In genomic region chr6:37489697-37490336, GRCh38 we compare ENCODE assay signal across 1 cellular context.
A peak's percentile ranks its signal among the peaks of the same experiment; 100 is the strongest.
TF ChIP-seq lines count a peak whose summit lies in the region.

No MANE protein-coding gene starts in this region.

TF ChIP-seq in HepG2, 621 proteins besides CTCF, POLR2A, EP300 and RAD21 (continues in another document):
- TF ChIP-seq MATR3 (CRISPR knock-in tag; IDR thresholded peaks at IDR 0.05) (no peak), MAFG (CRISPR knock-in tag; IDR thresholded peaks at IDR 0.05) (no peak), TOPORS (CRISPR knock-in tag; IDR thresholded peaks at IDR 0.05) (no peak), TRIM22 (IDR thresholded peaks at IDR 0.05) (no peak), MBNL3 (CRISPR knock-in tag; conservative IDR thresholded peaks at IDR 0.05) (no peak), ARNT2 (CRISPR knock-in tag; IDR thresholded peaks at IDR 0.05; ENCODE audit: low read depth) (no peak), NRL (CRISPR knock-in tag; IDR thresholded peaks at IDR 0.05; ENCODE audit: borderline replicate concordance) (no peak), ZNF646 (CRISPR knock-in tag; IDR thresholded peaks at IDR 0.05) (no peak), ZNF747 (CRISPR knock-in tag; IDR thresholded peaks at IDR 0.05; ENCODE audit: borderline replicate concordance) (no peak), SMC3 (IDR thresholded peaks at IDR 0.05; ENCODE audit: low read length) (peak; percentile 47; the same call in 1 of the 2 replicates), HNRNPUL1 (IDR thresholded peaks at IDR 0.05; ENCODE audit: low read depth, low read length) (no peak), TGIF2 (CRISPR knock-in tag; IDR thresholded peaks at IDR 0.05) (no peak), ZNF337 (CRISPR knock-in tag; IDR thresholded peaks at IDR 0.05; ENCODE audit: borderline replicate concordance, low read depth) (no peak), SMARCC2 (IDR thresholded peaks at IDR 0.05) (no peak), ZNF768 (CRISPR knock-in tag; IDR thresholded peaks at IDR 0.05) (no peak), YEATS2 (CRISPR knock-in tag; IDR thresholded peaks at IDR 0.05; ENCODE audit: borderline replicate concordance) (no peak), BORCS8-MEF2B (CRISPR knock-in tag; IDR thresholded peaks at IDR 0.05) (no peak), ZNF780A (CRISPR knock-in tag; IDR thresholded peaks at IDR 0.05) (no peak), NCOA1 (CRISPR knock-in tag; IDR thresholded peaks at IDR 0.05) (no peak), FOXJ3 (CRISPR knock-in tag; IDR thresholded peaks at IDR 0.05; ENCODE audit: borderline replicate concordance) (no peak), ZNF18 (CRISPR knock-in tag; IDR thresholded peaks at IDR 0.05; ENCODE audit: insufficient replicate concordance) (no peak), ZNF563 (CRISPR knock-in tag; IDR thresholded peaks at IDR 0.05) (no peak), ZFP1 (CRISPR knock-in tag; IDR thresholded peaks at IDR 0.05) (no peak), ZSCAN22 (CRISPR knock-in tag; IDR thresholded peaks at IDR 0.05) (no peak), FOSL2 (CRISPR knock-in tag; IDR thresholded peaks at IDR 0.05) (peak; percentile 58), NONO (IDR thresholded peaks at IDR 0.05) (no peak), NONO (CRISPR knock-in tag; conservative IDR thresholded peaks at IDR 0.05) (0 out of 2 replicates have a peak, but pooled peaks have one; percentile 28), ZNF232 (CRISPR knock-in tag; IDR thresholded peaks at IDR 0.05; ENCODE audit: borderline replicate concordance) (no peak), GATAD2A (CRISPR knock-in tag; IDR thresholded peaks at IDR 0.05) (peak; percentile 10; the same call in 1 of the 2 replicates), ZNF788 (CRISPR knock-in tag; IDR thresholded peaks at IDR 0.05; ENCODE audit: borderline replicate concordance) (no peak), ZNF430 (CRISPR knock-in tag; IDR thresholded peaks at IDR 0.05) (no peak), TAF1 (CRISPR knock-in tag; IDR thresholded peaks at IDR 0.05) (no peak), ARID3A (IDR thresholded peaks at IDR 0.05; ENCODE audit: low read depth, low read length) (0 out of 2 replicates have a peak, but pooled peaks have one; percentile 18), ZNF3 (CRISPR knock-in tag; IDR thresholded peaks at IDR 0.05) (no peak), PHB2 (IDR thresholded peaks at IDR 0.05; ENCODE audit: partially characterized antibody) (no peak), PRDM15 (CRISPR knock-in tag; IDR thresholded peaks at IDR 0.05) (no peak), AGO2 (optimal IDR thresholded peaks at IDR 0.05; ENCODE audit: low read depth, low read length) (peak; percentile 58), ZNF737 (CRISPR knock-in tag; IDR thresholded peaks at IDR 0.05; ENCODE audit: borderline replicate concordance) (no peak), ZBTB21 (CRISPR knock-in tag; IDR thresholded peaks at IDR 0.05) (no peak), ZNF431 (CRISPR knock-in tag; IDR thresholded peaks at IDR 0.05; ENCODE audit: borderline replicate concordance, low read depth) (no peak), ZNF7 (CRISPR knock-in tag; IDR thresholded peaks at IDR 0.05) (no peak), TAF15 (IDR thresholded peaks at IDR 0.05; ENCODE audit: low read depth, low read length, poor library complexity, severe bottlenecking) (no peak), ZNF281 (CRISPR knock-in tag; IDR thresholded peaks at IDR 0.05; ENCODE audit: borderline replicate concordance) (no peak), GTF3A (CRISPR knock-in tag; conservative IDR thresholded peaks at IDR 0.05) (no peak), ZNF367 (CRISPR knock-in tag; IDR thresholded peaks at IDR 0.05; ENCODE audit: borderline replicate concordance) (no peak), ATF7-NPFF (CRISPR knock-in tag; IDR thresholded peaks at IDR 0.05; ENCODE audit: low read depth) (no peak), HOXA5 (CRISPR knock-in tag; IDR thresholded peaks at IDR 0.05) (no peak)
- TF ChIP-seq, protein P1, sequence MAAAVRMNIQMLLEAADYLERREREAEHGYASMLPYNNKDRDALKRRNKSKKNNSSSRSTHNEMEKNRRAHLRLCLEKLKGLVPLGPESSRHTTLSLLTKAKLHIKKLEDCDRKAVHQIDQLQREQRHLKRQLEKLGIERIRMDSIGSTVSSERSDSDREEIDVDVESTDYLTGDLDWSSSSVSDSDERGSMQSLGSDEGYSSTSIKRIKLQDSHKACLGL (CRISPR knock-in tag; IDR thresholded peaks at IDR 0.05): no peak
- TF ChIP-seq, protein P2, sequence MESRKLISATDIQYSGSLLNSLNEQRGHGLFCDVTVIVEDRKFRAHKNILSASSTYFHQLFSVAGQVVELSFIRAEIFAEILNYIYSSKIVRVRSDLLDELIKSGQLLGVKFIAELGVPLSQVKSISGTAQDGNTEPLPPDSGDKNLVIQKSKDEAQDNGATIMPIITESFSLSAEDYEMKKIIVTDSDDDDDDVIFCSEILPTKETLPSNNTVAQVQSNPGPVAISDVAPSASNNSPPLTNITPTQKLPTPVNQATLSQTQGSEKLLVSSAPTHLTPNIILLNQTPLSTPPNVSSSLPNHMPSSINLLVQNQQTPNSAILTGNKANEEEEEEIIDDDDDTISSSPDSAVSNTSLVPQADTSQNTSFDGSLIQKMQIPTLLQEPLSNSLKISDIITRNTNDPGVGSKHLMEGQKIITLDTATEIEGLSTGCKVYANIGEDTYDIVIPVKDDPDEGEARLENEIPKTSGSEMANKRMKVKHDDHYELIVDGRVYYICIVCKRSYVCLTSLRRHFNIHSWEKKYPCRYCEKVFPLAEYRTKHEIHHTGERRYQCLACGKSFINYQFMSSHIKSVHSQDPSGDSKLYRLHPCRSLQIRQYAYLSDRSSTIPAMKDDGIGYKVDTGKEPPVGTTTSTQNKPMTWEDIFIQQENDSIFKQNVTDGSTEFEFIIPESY (CRISPR knock-in tag; IDR thresholded peaks at IDR 0.05): 0 out of 2 replicates have a peak, but pooled peaks have one; percentile 19
